In the genomic region with DNA sequence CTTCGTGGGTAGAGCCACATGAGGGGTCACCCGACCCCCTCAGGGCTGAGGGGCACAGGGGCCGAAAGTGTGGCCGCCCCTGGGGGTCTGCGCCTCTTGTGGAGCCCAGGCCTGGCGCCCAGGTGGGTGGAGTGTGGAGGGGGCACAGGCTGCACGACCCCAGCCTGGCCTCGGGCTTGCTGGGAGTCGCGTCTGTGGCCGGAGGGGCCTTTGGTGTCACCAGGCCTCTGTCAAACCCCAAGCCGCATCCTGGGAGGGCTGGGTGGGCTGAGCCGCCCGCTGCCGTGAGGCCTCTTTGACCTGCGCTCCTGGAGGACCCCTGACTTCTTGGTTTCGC, we compare ENCODE assay signal across 8 cellular contexts.
DNase-seq lines count a peak whose midpoint lies in the region; ATAC-seq and TF ChIP-seq lines count a peak whose summit lies in the region.

No MANE protein-coding gene starts in this region.

- H3K27me3 Mint-ChIP-seq in activated CD4-positive, alpha-beta T cell treated with anti-CD3 and anti-CD28 coated beads for 36 hours = no peaks in the 10 kb centered on the region

- no peaks in the 10 kb centered on the region for H3K9me3 Mint-ChIP-seq in activated CD4-positive, alpha-beta T cell treated with anti-CD3 and anti-CD28 coated beads for 36 hours (ENCODE audit: low read depth)

- peaks cover 14% of the 10 kb centered on the region for H3K4me1 Mint-ChIP-seq in activated CD4-positive, alpha-beta T cell treated with anti-CD3 and anti-CD28 coated beads for 36 hours

- H3K4me3 Mint-ChIP-seq in activated CD4-positive, alpha-beta T cell treated with anti-CD3 and anti-CD28 coated beads for 36 hours = peak overlapping the region; percentile 68

- H3K36me3 Mint-ChIP-seq in activated CD4-positive, alpha-beta T cell treated with anti-CD3 and anti-CD28 coated beads for 36 hours (ENCODE audit: low read depth) = no peaks in the 10 kb centered on the region

- H3K27ac Mint-ChIP-seq in activated CD4-positive, alpha-beta T cell treated with anti-CD3 and anti-CD28 coated beads for 36 hours = no peak overlapping the region

- H3K27me3 ChIP-seq in lung (ENCODE audit: control insufficient read depth, insufficient read depth) (no peaks in the 10 kb centered on the region), thymus (ENCODE audit: control insufficient read depth, insufficient read depth) (no peaks in the 10 kb centered on the region)

- intact Hi-C loops in activated CD4-positive, alpha-beta T cell treated with anti-CD3 and anti-CD28 coated beads for 36 hours (cut with DNase I, micrococcal nuclease) = loop anchor here (1.0 to 2.0 kb wide), 18 partner anchors 12 to 810 kb away; a partner anchor contains a TSS

- TF ChIP-seq CTCF in choroid plexus epithelial cell (conservative IDR thresholded peaks at IDR 0.05; ENCODE audit: low read depth, low read length) (no peak), lung (IDR thresholded peaks at IDR 0.05; ENCODE audit: control extremely low read depth, extremely low read depth) (no peak)

- CTCF ChIA-PET in activated CD4-positive, alpha-beta T cell treated with anti-CD3 and anti-CD28 coated beads for 36 hours (lab: Charles Lee) = interaction anchor here (0.7 to 1.2 kb wide), 6 partner anchors 41 to 414 kb away, joined by 3 to 4 read pairs (median 3); no protein-coding TSS in a partner anchor

- H3K36me3 ChIP-seq in lung (ENCODE audit: control insufficient read depth in 2 of 2, insufficient read depth in 2 of 2, low read length in 2 of 2) (no peaks in the 10 kb centered on the region), thymus (ENCODE audit: control insufficient read depth, insufficient read depth) (no peaks in the 10 kb centered on the region)

- H3K4me1 ChIP-seq in lung (ENCODE audit: control insufficient read depth in 2 of 2, insufficient read depth in 2 of 2, low read length in 2 of 2) (peaks cover 0 to 15% of the 10 kb centered on the region in 2 donors), thymus (ENCODE audit: control insufficient read depth, insufficient read depth, low read length) (peaks cover 14% of the 10 kb centered on the region)

- H3K4me3 ChIP-seq in choroid plexus epithelial cell (ENCODE audit: low read depth, low read length) (peak overlapping the region; percentile 54), lung (no peak overlapping the region), thymus (ENCODE audit: low read length) (peak overlapping the region; percentile 49)

- 74 to 78% methylated on average over 11 to 17 of the region's 17 CpGs for WGBS in lung, 2 donors
- 89% methylated on average over 17 of the region's 17 CpGs for WGBS in thymus

- H3K27ac ChIP-seq in lung (ENCODE audit: low read depth in 1 of 2, low read length in 1 of 2) (peak overlapping the region; percentile 70 to 90), thymus (ENCODE audit: low read depth) (peak overlapping the region; percentile 77)

- ATAC-seq in activated CD4-positive, alpha-beta T cell treated with anti-CD3 and anti-CD28 coated beads for 36 hours = no peak
- ATAC-seq in lung (ENCODE audit: insufficient read depth, low FRiP score) = no peak
- no peak for ATAC-seq in GM21526 (IDR thresholded peaks at IDR 0.05; ENCODE audit: low FRiP score, unreplicated experiment)

- no peak for DNase-seq in activated CD4-positive, alpha-beta T cell treated with anti-CD3 and anti-CD28 coated beads for 36 hours
- DNase-seq in activated CD4-positive, alpha-beta T cell treated with anti-CD3 and anti-CD28 coated beads, Interleukin-2, amount 50 U/mL, for 1 hour = no peak
- DNase-seq in choroid plexus epithelial cell (ENCODE audit: low read depth) (no peak), lung (ENCODE audit: low spot score) (no peak), HK-2 (ENCODE audit: unreplicated experiment) (no peak), HPDE6-E6E7 (ENCODE audit: extremely low spot score) (no peak)

- no peaks in the 10 kb centered on the region for H3K9me3 ChIP-seq in lung (ENCODE audit: control insufficient read depth in 2 of 2, insufficient read depth in 1 of 2, low read length in 1 of 2)
- H3K9me3 ChIP-seq in thymus (ENCODE audit: control insufficient read depth) = no peaks in the 10 kb centered on the region

- POLR2A ChIA-PET in activated CD4-positive, alpha-beta T cell treated with anti-CD3 and anti-CD28 coated beads for 36 hours (lab: Charles Lee) = interaction anchor here (1.1 kb wide), 1 partner anchor 41 kb away, joined by 3 read pairs; no protein-coding TSS in a partner anchor
